In genomic region chr17:65902831-65903549, GRCh38 we compare ENCODE assay signal across 19 cellular contexts.
DNase-seq lines count a peak whose midpoint lies in the region; ATAC-seq and TF ChIP-seq lines count a peak whose summit lies in the region.
"Had no signal": no experiment of that assay in that cellular context is flagged by ENCODE, and none has a peak within 500 bp of the region (broad histone marks: within the 10 kb centered on the region; RNA-seq: fewer than 3 reads in every experiment).

No MANE protein-coding gene starts in this region.

- no peak for ATAC-seq in GM21737 (IDR thresholded peaks at IDR 0.05; ENCODE audit: unreplicated experiment)
- ATAC-seq: effector memory CD8-positive, alpha-beta T cell had no signal

- H3K4me3 ChIP-seq in H7 (ENCODE audit: insufficient read depth, low read depth, low read length) (no peak overlapping the region), neuron (ENCODE audit: low read length) (peak overlapping the region; percentile 17)
- H3K4me3 ChIP-seq: hepatocyte, sigmoid colon, SJCRH30 had no signal

- DNase-seq in H7, result peak; percentile 32
- DNase-seq in NCI-H2196 treated with DMSO at 0.1 percent for 48 hours (lab: John Stamatoyannopoulos, UW; ENCODE audit: unreplicated experiment), result peak; percentile 56
- DNase-seq in NK-92 (lab: John Stamatoyannopoulos, UW; ENCODE audit: unreplicated experiment), result no peak
- no peak for DNase-seq in stimulated activated CD4-positive, alpha-beta T cell treated with anti-CD3 and anti-CD28 coated beads, Interleukin-1b, Interleukin-23, amount 100 ng/mL, for 48 hours
- no peak for DNase-seq in T1000 (lab: John Stamatoyannopoulos, UW)
- DNase-seq: activated CD4-positive, CD25-positive, alpha-beta regulatory T cell; activated CD8-positive, alpha-beta memory T cell treated with anti-CD3 and anti-CD28 coated beads for 24 hours; activated naive CD8-positive, alpha-beta T cell treated with anti-CD3 and anti-CD28 coated beads for 36 hours; effector memory CD8-positive, alpha-beta T cell; NCI-H187 treated with DMSO at 0.1 percent for 48 hours; sigmoid colon; SJCRH30; stimulated activated CD4-positive, alpha-beta T cell treated with anti-CD3 and anti-CD28 coated beads, Interleukin-2, amount 100 ng/mL, for 48 hours; T-helper 2 cell had no signal

- no peak overlapping the region for H2AFZ ChIP-seq in neuron (ENCODE audit: low read depth, low read length)
- H2AFZ ChIP-seq: hepatocyte had no signal

- H3K9me3 Mint-ChIP-seq in brain, result peaks cover 0 to 4% (median 3%) of the 10 kb centered on the region in 5 experiments
- H3K9me3 Mint-ChIP-seq: activated naive CD8-positive, alpha-beta T cell treated with anti-CD3 and anti-CD28 coated beads for 36 hours; activated T-helper 1 cell treated with anti-CD3 and anti-CD28 coated beads, Interleukin-12 subunit alpha, Interleukin-12 subunit beta, Interleukin-2, Interleukin-4 antibody, amounts not matched to agents 30 ng/mL and 10 ng/mL and 1 ng/mL, durations not matched to agents 14 hours and 24 hours and 36 hours; effector memory CD8-positive, alpha-beta T cell had no signal

- no peaks in the 10 kb centered on the region for H3K9me3 ChIP-seq in neuron (ENCODE audit: low read length)
- H3K9me3 ChIP-seq: sigmoid colon, SJCRH30 had no signal

- peaks cover 12% of the 10 kb centered on the region for H3K36me3 Mint-ChIP-seq in brain
- H3K36me3 Mint-ChIP-seq: activated naive CD8-positive, alpha-beta T cell treated with anti-CD3 and anti-CD28 coated beads for 36 hours had no signal

- H3K4me1 Mint-ChIP-seq in brain, result peaks cover 28% of the 10 kb centered on the region

- H3K27ac Mint-ChIP-seq in brain, result peak overlapping the region; percentile 56 to 99 (median 91)
- H3K27ac Mint-ChIP-seq: activated naive CD8-positive, alpha-beta T cell treated with anti-CD3 and anti-CD28 coated beads for 36 hours; activated T-helper 1 cell treated with anti-CD3 and anti-CD28 coated beads, Interleukin-12 subunit alpha, Interleukin-12 subunit beta, Interleukin-2, Interleukin-4 antibody, amounts not matched to agents 30 ng/mL and 10 ng/mL and 1 ng/mL, durations not matched to agents 14 hours and 24 hours and 36 hours; effector memory CD8-positive, alpha-beta T cell had no signal

- peaks cover 13% of the 10 kb centered on the region for H3K4me1 ChIP-seq in neuron (ENCODE audit: insufficient read depth, low read length)
- H3K4me1 ChIP-seq: sigmoid colon, SJCRH30 had no signal

- no peaks in the 10 kb centered on the region for H3K36me3 ChIP-seq in H7 (replicated peaks; ENCODE audit: control insufficient read depth, insufficient read depth, low read length)
- H3K36me3 ChIP-seq in neuron (ENCODE audit: insufficient read depth, low read length), result no peaks in the 10 kb centered on the region
- H3K36me3 ChIP-seq: sigmoid colon had no signal

- H3K27me3 ChIP-seq in H7 (ENCODE audit: control insufficient read depth, insufficient read depth, low read length), result no peaks in the 10 kb centered on the region
- H3K27me3 ChIP-seq in neuron (ENCODE audit: insufficient read depth, low read length), result no peaks in the 10 kb centered on the region
- H3K27me3 ChIP-seq: hepatocyte, sigmoid colon, SJCRH30 had no signal

- peak overlapping the region; percentile 35 to 83 (median 72) for H3K4me3 Mint-ChIP-seq in brain
- H3K4me3 Mint-ChIP-seq: activated naive CD8-positive, alpha-beta T cell treated with anti-CD3 and anti-CD28 coated beads for 36 hours; activated T-helper 1 cell treated with anti-CD3 and anti-CD28 coated beads, Interleukin-12 subunit alpha, Interleukin-12 subunit beta, Interleukin-2, Interleukin-4 antibody, amounts not matched to agents 30 ng/mL and 10 ng/mL and 1 ng/mL, durations not matched to agents 14 hours and 24 hours and 36 hours; effector memory CD8-positive, alpha-beta T cell had no signal

- H3K27me3 Mint-ChIP-seq in brain, result no peaks in the 10 kb centered on the region
- H3K27me3 Mint-ChIP-seq: activated naive CD8-positive, alpha-beta T cell treated with anti-CD3 and anti-CD28 coated beads for 36 hours; effector memory CD8-positive, alpha-beta T cell had no signal

- no peak for TF ChIP-seq CTCF in brain (conservative IDR thresholded peaks at IDR 0.05)

Comparison
In these comparisons a context has a peak if more than half of its experiments do, and no peak if none do; other contexts are left out.
1. DNase-seq: peak in H7 (single experiment) and NCI-H2196 treated with DMSO at 0.1 percent for 48 hours (single experiment); none in NK-92 (single experiment), stimulated activated CD4-positive, alpha-beta T cell treated with anti-CD3 and anti-CD28 coated beads, Interleukin-1b, Interleukin-23, amount 100 ng/mL, for 48 hours (single experiment) and T1000 (single experiment).